In the genomic region with DNA sequence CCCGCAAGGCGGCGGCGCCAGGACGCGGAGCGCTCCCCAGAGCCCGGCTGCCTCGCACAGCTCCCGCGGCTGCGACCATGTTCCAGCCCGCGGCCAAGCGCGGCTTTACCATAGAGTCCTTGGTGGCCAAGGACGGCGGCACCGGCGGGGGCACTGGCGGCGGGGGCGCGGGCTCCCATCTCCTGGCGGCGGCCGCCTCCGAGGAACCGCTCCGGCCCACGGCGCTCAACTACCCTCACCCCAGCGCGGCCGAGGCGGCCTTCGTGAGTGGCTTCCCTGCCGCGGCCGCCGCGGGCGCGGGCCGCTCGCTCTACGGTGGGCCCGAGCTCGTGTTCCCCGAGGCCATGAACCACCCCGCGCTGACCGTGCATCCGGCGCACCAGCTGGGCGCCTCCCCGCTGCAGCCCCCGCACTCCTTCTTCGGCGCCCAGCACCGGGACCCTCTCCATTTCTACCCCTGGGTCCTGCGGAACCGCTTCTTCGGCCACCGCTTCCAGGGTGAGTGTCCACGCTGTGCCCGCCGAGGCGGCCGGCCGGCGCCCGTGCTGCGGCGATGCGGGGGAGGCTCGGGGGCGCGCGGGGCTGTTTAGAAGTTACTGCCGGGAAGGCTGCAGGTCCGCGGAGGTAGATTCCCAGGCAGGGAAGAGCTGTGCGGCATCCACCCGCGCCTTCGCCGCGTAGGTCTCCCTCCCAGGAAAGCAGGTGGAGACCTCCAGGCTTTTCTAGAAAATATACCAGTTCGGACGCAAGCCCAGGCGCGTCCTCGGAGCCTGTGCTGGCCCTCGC, we compare ENCODE assay signal across 9 cellular contexts. TPM values are rescaled to one million over a fixed set of nuclear protein-coding genes. Genes with fewer than 3 reads are reported as not detected.
DNase-seq lines count a peak whose midpoint lies in the region; ATAC-seq and TF ChIP-seq lines count a peak whose summit lies in the region.
"Had no signal": no experiment of that assay in that cellular context is flagged by ENCODE, and none has a peak within 500 bp of the region (broad histone marks: within the 10 kb centered on the region; RNA-seq: fewer than 3 reads in every experiment).

No MANE protein-coding gene starts in this region.

- H3K36me3 Mint-ChIP-seq in progenitor cell of endocrine pancreas (ENCODE audit: insufficient read depth) = no peaks in the 10 kb centered on the region
- H3K36me3 Mint-ChIP-seq: CD4-positive, CD25-positive, alpha-beta regulatory T cell had no signal

- peaks cover 10% of the 10 kb centered on the region for H3K4me1 Mint-ChIP-seq in progenitor cell of endocrine pancreas (ENCODE audit: low read depth)

- ATAC-seq in HG02840 (IDR thresholded peaks at IDR 0.05; ENCODE audit: low FRiP score, unreplicated experiment) = no peak

- no peak overlapping the region for H3K27ac ChIP-seq in duodenal mucosa (ENCODE audit: low read depth, low read length)

- peaks cover 84% of the 10 kb centered on the region for H3K27me3 Mint-ChIP-seq in progenitor cell of endocrine pancreas

- TF ChIP-seq POLR2A in erythroblast (IDR thresholded peaks at IDR 0.05; ENCODE audit: low read length) = no peak

- peaks cover 9 to 31% of the 10 kb centered on the region in 2 donors for H3K4me1 ChIP-seq in duodenal mucosa (ENCODE audit: control insufficient read depth in 1 of 2, insufficient read depth in 2 of 2, low read length in 2 of 2)

- H3K9me3 Mint-ChIP-seq in progenitor cell of endocrine pancreas (ENCODE audit: low read depth) = no peaks in the 10 kb centered on the region

- no peaks in the 10 kb centered on the region for H3K9me3 ChIP-seq in duodenal mucosa (ENCODE audit: control insufficient read depth in 1 of 2, low read length in 2 of 2)

- DNase-seq in NCI-H748 (lab: John Stamatoyannopoulos, UW; ENCODE audit: unreplicated experiment) = peak; percentile 44
- no peak for DNase-seq in NCI-H748 treated with DMSO at 0.1 percent for 48 hours (lab: John Stamatoyannopoulos, UW)
- peak; percentile 32 for DNase-seq in KBM-7
- DNase-seq in progenitor cell of endocrine pancreas (ENCODE audit: low spot score, unreplicated experiment) = no peak
- no peak for DNase-seq in erythroblast (lab: John Stamatoyannopoulos, UW)
- no peak for DNase-seq in NCI-H446 (lab: John Stamatoyannopoulos, UW)

- in situ Hi-C loops in KBM-7 (cut with MboI; ENCODE audit: low pct_unique_long_range_greater_than_20kb, low sequenced_read_pairs) = no loop called here

- peaks cover 85 to 88% of the 10 kb centered on the region in 2 donors for H3K27me3 ChIP-seq in duodenal mucosa (ENCODE audit: control insufficient read depth in 1 of 2, insufficient read depth in 2 of 2, low read length in 2 of 2)

- no peak overlapping the region for H3K27ac Mint-ChIP-seq in progenitor cell of endocrine pancreas
- H3K27ac Mint-ChIP-seq: CD4-positive, CD25-positive, alpha-beta regulatory T cell had no signal

- H3K36me3 ChIP-seq in duodenal mucosa (ENCODE audit: control insufficient read depth in 1 of 2, insufficient read depth in 2 of 2, low read length in 2 of 2) = no peaks in the 10 kb centered on the region

- peak overlapping the region; percentile 20 to 32 for H3K4me3 ChIP-seq in duodenal mucosa (ENCODE audit: low read depth in 1 of 2, low read length in 2 of 2)

- H3K9ac ChIP-seq in duodenal mucosa (ENCODE audit: low read depth in 1 of 2, low read length in 2 of 2) = no peak overlapping the region

- H3K4me3 Mint-ChIP-seq in progenitor cell of endocrine pancreas (ENCODE audit: low read depth) = peak overlapping the region; percentile 55

- no peak for TF ChIP-seq CTCF in progenitor cell of endocrine pancreas (IDR thresholded peaks at IDR 0.05; ENCODE audit: unreplicated experiment)

RNA-seq across cellular contexts. Expression of a gene that starts 0.7 kb away (rescaled TPM):
- 0.69 and 0.71 TPM in 2 replicates for total RNA-seq in progenitor cell of endocrine pancreas
- total RNA-seq: CD4-positive, CD25-positive, alpha-beta regulatory T cell had no signal

RNA-seq across cellular contexts. Expression of a gene that starts 30.9 kb away (rescaled TPM):
- 24.2 and 25.5 TPM in 2 replicates for total RNA-seq in progenitor cell of endocrine pancreas
- total RNA-seq: CD4-positive, CD25-positive, alpha-beta regulatory T cell had no signal

Comparison
In these comparisons a context has a peak if more than half of its experiments do, and no peak if none do; other contexts are left out.
1. DNase-seq: peak in NCI-H748 (single experiment) and KBM-7 (single experiment); none in NCI-H748 treated with DMSO at 0.1 percent for 48 hours (single experiment), progenitor cell of endocrine pancreas (single experiment), erythroblast (0 of 2) and NCI-H446 (0 of 2).